ENCODE assay signal across 16 cellular contexts in genomic region chr1:4090556-4090955, GRCh38.
DNase-seq lines count a peak whose midpoint lies in the region; ATAC-seq and TF ChIP-seq lines count a peak whose summit lies in the region.
"Had no signal": no experiment of that assay in that cellular context is flagged by ENCODE, and none has a peak within 500 bp of the region (broad histone marks: within the 10 kb centered on the region; RNA-seq: fewer than 3 reads in every experiment).

No MANE protein-coding gene starts in this region.

- no peak overlapping the region for H4K91ac ChIP-seq in neuronal stem cell (ENCODE audit: low read depth, low read length, poor library complexity)

- H3K27me3 ChIP-seq in neuronal stem cell (ENCODE audit: control insufficient read depth in 3 of 3, insufficient read depth in 3 of 3, low read depth in 1 of 3, low read length in 3 of 3), result peaks cover 0 to 5% (median 0%) of the 10 kb centered on the region in 3 experiments
- H3K27me3 ChIP-seq in sigmoid colon, result no peaks in the 10 kb centered on the region
- H3K27me3 ChIP-seq: BE2C had no signal

- H2AFZ ChIP-seq in neuronal stem cell (ENCODE audit: low read length), result no peak overlapping the region
- H2AFZ ChIP-seq: GM23338 had no signal

- no peak overlapping the region for H3K9ac ChIP-seq in neuronal stem cell (ENCODE audit: low read depth, low read length, poor library complexity)

- no peak overlapping the region for H2BK12ac ChIP-seq in neuronal stem cell (ENCODE audit: low read length)

- H3K23ac ChIP-seq in neuronal stem cell (ENCODE audit: low read depth, low read length, poor library complexity), result no peak overlapping the region

- H3K4me2 ChIP-seq in neuronal stem cell (ENCODE audit: insufficient read depth, low read length, poor library complexity, severe bottlenecking), result no peak overlapping the region
- H3K4me2 ChIP-seq: GM23338 had no signal

- H3K9me3 ChIP-seq in neuronal stem cell (replicated peaks in 1 of 2; ENCODE audit: control insufficient read depth in 2 of 2, insufficient read depth in 1 of 2, low read depth in 1 of 2, low read length in 2 of 2) (peaks cover 0 to 14% of the 10 kb centered on the region in 2 donors), sigmoid colon (peaks cover 0 to 9% (median 7%) of the 10 kb centered on the region in 4 donors)
- H3K9me3 ChIP-seq: BE2C had no signal

- no peak overlapping the region for H2BK5ac ChIP-seq in neuronal stem cell (ENCODE audit: low read length)

- H4K8ac ChIP-seq in neuronal stem cell (ENCODE audit: low read depth, low read length), result no peak overlapping the region

- H2BK120ac ChIP-seq in neuronal stem cell (ENCODE audit: low read depth, low read length), result no peak overlapping the region

- H2BK15ac ChIP-seq in neuronal stem cell (ENCODE audit: low read length), result no peak overlapping the region

- H3K4me1 ChIP-seq in neuronal stem cell (ENCODE audit: control insufficient read depth in 2 of 2, insufficient read depth in 1 of 2, low read depth in 1 of 2, low read length in 2 of 2) (no peaks in the 10 kb centered on the region), sigmoid colon (no peaks in the 10 kb centered on the region)
- H3K4me1 ChIP-seq: BE2C had no signal

- no peak overlapping the region for H3K4ac ChIP-seq in neuronal stem cell (ENCODE audit: low read length)

- H3K4me3 ChIP-seq in neuronal stem cell (ENCODE audit: low read length in 2 of 2) (peak overlapping the region in 1 of 2 donors; percentile 59), sigmoid colon (no peak overlapping the region)
- H3K4me3 ChIP-seq: GM23338 had no signal

- ATAC-seq in left lobe of liver, result no peak
- no peak for ATAC-seq in HG03280 (IDR thresholded peaks at IDR 0.05; ENCODE audit: unreplicated experiment)
- ATAC-seq: GM23338 had no signal

- H3K14ac ChIP-seq in neuronal stem cell (ENCODE audit: low read length), result peak overlapping the region; percentile 33

- peak overlapping the region; percentile 30 for H3K18ac ChIP-seq in neuronal stem cell (ENCODE audit: low read length)

- WGBS in neuronal stem cell (ENCODE audit: extremely low coverage in 2 of 2, insufficient read length in 2 of 2, insufficient replicate concordance in 1 of 2), 2 donors, result no CpG with 5 or more reads among the region's 5 CpGs
- WGBS in sigmoid colon, 2 donors, result 84 to 86% methylated on average over 5 of the region's 5 CpGs

- H3K27ac ChIP-seq in neuronal stem cell (replicated peaks; ENCODE audit: low read length) (no peak overlapping the region), sigmoid colon (no peak overlapping the region)
- H3K27ac ChIP-seq: C4-2B, HL-60 had no signal

- no peak for TF ChIP-seq CTCF in sigmoid colon (IDR thresholded peaks at IDR 0.05)

- H3K36me3 ChIP-seq in neuronal stem cell (replicated peaks in 1 of 2; ENCODE audit: control insufficient read depth in 2 of 2, insufficient read depth in 2 of 2, low read length in 2 of 2), result no peaks in the 10 kb centered on the region
- H3K36me3 ChIP-seq in sigmoid colon, result no peaks in the 10 kb centered on the region
- H3K36me3 ChIP-seq: BE2C had no signal

- peak overlapping the region; percentile 49 for H2AK5ac ChIP-seq in neuronal stem cell (ENCODE audit: low read depth, low read length)

- H3K79me1 ChIP-seq in neuronal stem cell (ENCODE audit: low read depth, low read length), result no peaks in the 10 kb centered on the region

- intact Hi-C loops in sigmoid colon (cut with DNase I), result no loop called here

- DNase-seq in left lobe of liver (ENCODE audit: low spot score) (peak; percentile 33), neuronal stem cell (ENCODE audit: low spot score) (no peak), sigmoid colon (peak; percentile 46), midbrain (lab: John Stamatoyannopoulos, UW) (no peak), activated gamma-delta T cell treated with Interleukin-2 at 50 U/mL for 16 hours (no peak)
- DNase-seq: ACHN; BE2C; CD4-positive, alpha-beta T cell; DMS153; DMS79; GF-D8; HCEC 1CT had no signal

- TF ChIP-seq EP300 in sigmoid colon (IDR thresholded peaks at IDR 0.05), result no peak

- no peak for TF ChIP-seq POLR2A in sigmoid colon (IDR thresholded peaks at IDR 0.05)

Comparison
In these comparisons a context has a peak if more than half of its experiments do, and no peak if none do; other contexts are left out.
1. DNase-seq: peak in left lobe of liver (single experiment) and sigmoid colon (single experiment); none in neuronal stem cell (single experiment), midbrain (single experiment) and activated gamma-delta T cell treated with Interleukin-2 at 50 U/mL for 16 hours (single experiment).